In genomic region chr3:33006081-33006480, GRCh38 we compare ENCODE assay signal across 21 cellular contexts. TPM values are rescaled to one million over a fixed set of nuclear protein-coding genes. Genes with fewer than 3 reads are reported as not detected.
A peak's percentile ranks its signal among the peaks of the same experiment; 100 is the strongest.
DNase-seq lines count a peak whose midpoint lies in the region; ATAC-seq, FAIRE-seq and TF ChIP-seq lines count a peak whose summit lies in the region.
"Had no signal": no experiment of that assay in that cellular context is flagged by ENCODE, and none has a peak within 500 bp of the region (broad histone marks: within the 10 kb centered on the region; RNA-seq: fewer than 3 reads in every experiment).

No MANE protein-coding gene starts in this region.

- peak overlapping the region; percentile 75 for H3K27ac Mint-ChIP-seq in activated T-cell treated with anti-CD3 and anti-CD28 coated beads, Interleukin-2, amount 50 U/mL, for 24 hours
- no peak overlapping the region for H3K27ac Mint-ChIP-seq in activated CD8-positive, alpha-beta memory T cell treated with anti-CD3 and anti-CD28 coated beads, Interleukin-2, amount 10 ng/mL, durations not matched to agents 7 days and 5 days
- H3K27ac Mint-ChIP-seq: CD14-positive monocyte had no signal

- intact Hi-C loops in K562 (cut with micrococcal nuclease) (loop anchor here (1.0 kb wide), 1 partner anchor 59 kb away; no protein-coding TSS in a partner anchor), mucosa of descending colon (cut with DNase I, micrococcal nuclease) (no loop called here)

- H3K4me2 ChIP-seq in K562 (ENCODE audit: insufficient read depth, low read length), result no peak overlapping the region

- in situ Hi-C loops in K562 (cut with MboI), result no loop called here

- no peaks in the 10 kb centered on the region for H3K4me1 ChIP-seq in NT2/D1 (ENCODE audit: insufficient read depth, insufficient read length)
- peaks cover 10 to 12% of the 10 kb centered on the region in 2 experiments; a peak in 4 of 5 replicates for H3K4me1 ChIP-seq in K562 (replicated peaks in 1 of 2; ENCODE audit: control insufficient read depth in 2 of 2, insufficient read depth in 2 of 2, low read length in 2 of 2)
- H3K4me1 ChIP-seq in mucosa of descending colon (ENCODE audit: low read depth), result peaks cover 2% of the 10 kb centered on the region
- H3K4me1 ChIP-seq: upper lobe of left lung had no signal

- no TSS peak for BruUV-seq in K562 (replicated peaks; lab: Mats Ljungman, UMichigan)

- no peak for DNase-seq in activated T-cell treated with anti-CD3 and anti-CD28 coated beads, Interleukin-2, amount 50 U/mL, for 24 hours
- no peak for DNase-seq in activated T-cell treated with anti-CD3 and anti-CD28 coated beads, Interleukin-2, amount 50 U/mL, for 1 hour
- DNase-seq in NT2/D1 (ENCODE audit: low read depth, low spot score), result peak; percentile 11
- DNase-seq in K562 (ENCODE audit: extremely low read depth in 1 of 4, low spot score in 3 of 4), result peak in 1 of 4 experiments; percentile 42
- no peak for DNase-seq in mucosa of descending colon
- DNase-seq in activated CD8-positive, alpha-beta memory T cell treated with anti-CD3 and anti-CD28 coated beads, Interleukin-2, amount 10 ng/mL, durations not matched to agents 7 days and 5 days, result no peak
- no peak for DNase-seq in inferior parietal cortex (ENCODE audit: extremely low spot score)
- DNase-seq: hypothalamus; left colon; NCI-H1436 treated with DMSO at 0.1 percent for 48 hours; NCI-H226; NK-92 treated with Interleukin-12 subunit alpha and Interleukin-12 subunit beta, amount 100 ng/mL, for 24 hours; nucleus accumbens; retina; upper lobe of left lung had no signal

- no peak overlapping the region for H3K4me3 ChIP-seq in NT2/D1 (ENCODE audit: insufficient read length, low read depth)
- H3K4me3 ChIP-seq in K562, result no peak overlapping the region
- H3K4me3 ChIP-seq in mucosa of descending colon, result no peak overlapping the region
- H3K4me3 ChIP-seq: cardiac muscle cell, upper lobe of left lung had no signal

- H3K27me3 ChIP-seq in NT2/D1 (ENCODE audit: insufficient read depth, insufficient read length) (no peaks in the 10 kb centered on the region), K562 (ENCODE audit: control insufficient read depth in 2 of 2, insufficient read depth in 2 of 2, low read length in 2 of 2) (no peaks in the 10 kb centered on the region)
- H3K27me3 ChIP-seq: cardiac muscle cell, upper lobe of left lung had no signal

- H3K36me3 Mint-ChIP-seq in activated T-cell treated with anti-CD3 and anti-CD28 coated beads, Interleukin-2, amount 50 U/mL, for 24 hours (ENCODE audit: low read depth), result peaks cover 67% of the 10 kb centered on the region
- peaks cover 47% of the 10 kb centered on the region for H3K36me3 Mint-ChIP-seq in activated CD8-positive, alpha-beta memory T cell treated with anti-CD3 and anti-CD28 coated beads, Interleukin-2, amount 10 ng/mL, durations not matched to agents 7 days and 5 days

- H2AFZ ChIP-seq in K562 (ENCODE audit: low read depth, low read length), result no peak overlapping the region

- H3K4me3 Mint-ChIP-seq in activated T-cell treated with anti-CD3 and anti-CD28 coated beads, Interleukin-2, amount 50 U/mL, for 24 hours, result no peak overlapping the region
- no peak overlapping the region for H3K4me3 Mint-ChIP-seq in activated CD8-positive, alpha-beta memory T cell treated with anti-CD3 and anti-CD28 coated beads, Interleukin-2, amount 10 ng/mL, durations not matched to agents 7 days and 5 days
- H3K4me3 Mint-ChIP-seq: CD14-positive monocyte; stimulated activated naive CD8-positive, alpha-beta T cell treated with anti-CD3 and anti-CD28 coated beads, Interleukin-15, amount 100 ng/mL, for 72 hours had no signal

- H3K27me3 Mint-ChIP-seq in activated T-cell treated with anti-CD3 and anti-CD28 coated beads, Interleukin-2, amount 50 U/mL, for 24 hours, result no peaks in the 10 kb centered on the region
- no peaks in the 10 kb centered on the region for H3K27me3 Mint-ChIP-seq in activated CD8-positive, alpha-beta memory T cell treated with anti-CD3 and anti-CD28 coated beads, Interleukin-2, amount 10 ng/mL, durations not matched to agents 7 days and 5 days
- H3K27me3 Mint-ChIP-seq: stimulated activated naive CD8-positive, alpha-beta T cell treated with anti-CD3 and anti-CD28 coated beads, Interleukin-15, amount 100 ng/mL, for 72 hours had no signal

- no peak overlapping the region for H3K27ac ChIP-seq in K562 (ENCODE audit: extremely low read depth, low read depth, low read length)
- H3K27ac ChIP-seq: cardiac muscle cell, upper lobe of left lung had no signal

- no peak overlapping the region for H3K9ac ChIP-seq in NT2/D1 (ENCODE audit: insufficient read length, low read depth)
- H3K9ac ChIP-seq in K562 (ENCODE audit: insufficient read depth in 1 of 2, low read depth in 2 of 2, low read length in 2 of 2), result no peak overlapping the region

- no peak for TF ChIP-seq POLR2A in K562 (conservative IDR thresholded peaks at IDR 0.05)

- no peaks in the 10 kb centered on the region for H4K20me1 ChIP-seq in K562 (replicated peaks; ENCODE audit: control insufficient read depth, insufficient read depth, low read length)

- peaks cover 3% of the 10 kb centered on the region for H3K9me3 Mint-ChIP-seq in activated T-cell treated with anti-CD3 and anti-CD28 coated beads, Interleukin-2, amount 50 U/mL, for 24 hours
- H3K9me3 Mint-ChIP-seq in activated CD8-positive, alpha-beta memory T cell treated with anti-CD3 and anti-CD28 coated beads, Interleukin-2, amount 10 ng/mL, durations not matched to agents 7 days and 5 days (ENCODE audit: low read depth), result no peaks in the 10 kb centered on the region

- H3K36me3 ChIP-seq in NT2/D1 (ENCODE audit: insufficient read depth, insufficient read length, low read length) (peaks cover 3% of the 10 kb centered on the region), K562 (ENCODE audit: control insufficient read depth, insufficient read depth, low read length) (peaks cover 37% of the 10 kb centered on the region; the same call in 2 of the 3 replicates), mucosa of descending colon (ENCODE audit: low read depth) (no peaks in the 10 kb centered on the region)

- H3K9me1 ChIP-seq in K562 (ENCODE audit: control insufficient read depth, insufficient read depth, low read length), result no peaks in the 10 kb centered on the region

- ATAC-seq in K562, result peak; percentile 75
- peak; percentile 23 for ATAC-seq in mucosa of descending colon
- ATAC-seq in activated CD8-positive, alpha-beta memory T cell treated with anti-CD3 and anti-CD28 coated beads, Interleukin-2, amount 10 ng/mL, durations not matched to agents 7 days and 5 days, result no peak
- ATAC-seq in HG02884 (IDR thresholded peaks at IDR 0.05; ENCODE audit: unreplicated experiment), result no peak
- ATAC-seq: left colon had no signal

- CTCF ChIA-PET in K562 (lab: Yijun Ruan, JAX; ENCODE audit: low intra/inter-chr PET ratio), result no interaction called here
- CTCF ChIA-PET in activated CD8-positive, alpha-beta memory T cell treated with anti-CD3 and anti-CD28 coated beads, Interleukin-2, amount 10 ng/mL, durations not matched to agents 7 days and 5 days (lab: Charles Lee), result interaction anchor here (1.1 kb wide), 1 partner anchor 25 kb away, joined by 3 read pairs; no protein-coding TSS in a partner anchor

- POLR2A ChIA-PET in K562 (lab: Yijun Ruan, JAX), result interaction anchor here (1.2 kb wide), 1 partner anchor 10 kb away, joined by 4 read pairs; no protein-coding TSS in a partner anchor

- WGBS in K562 (ENCODE audit: insufficient coverage, low coverage, missing lambda C conversion rate), result 85% methylated on average over 10 of the region's 10 CpGs

- no peak for FAIRE-seq in K562 (lab: Jason Lieb, UNC)

- peaks cover 10% of the 10 kb centered on the region; the same call in 1 of the 2 replicates for H3K9me3 ChIP-seq in NT2/D1 (ENCODE audit: insufficient read depth, low read length)
- H3K9me3 ChIP-seq in K562 (replicated peaks; ENCODE audit: control insufficient read depth, insufficient read depth, low read depth, low read length), result 0 out of 2 replicates have a peak, but pooled peaks cover 4% of the 10 kb centered on the region
- no peaks in the 10 kb centered on the region for H3K9me3 ChIP-seq in mucosa of descending colon
- H3K9me3 ChIP-seq: upper lobe of left lung had no signal

- peak; percentile 29 to 35 (median 31); a peak in 2 of 6 replicates for TF ChIP-seq CTCF in K562 (IDR thresholded peaks at IDR 0.05 in 2 of 3, conservative IDR thresholded peaks at IDR 0.05 in 1 of 3; ENCODE audit: insufficient read depth in 2 of 3, low read depth in 1 of 3, low read length in 3 of 3)
- no peak for TF ChIP-seq CTCF in mucosa of descending colon (IDR thresholded peaks at IDR 0.05)

- H3K79me2 ChIP-seq in K562 (ENCODE audit: control insufficient read depth, insufficient read depth, low read length), result no peaks in the 10 kb centered on the region

- peak in 1 of 2 experiments; percentile 69; a peak in 2 of 4 replicates for TF ChIP-seq RAD21 in K562 (CRISPR knock-in tag; conservative IDR thresholded peaks at IDR 0.05 in 1 of 2, IDR thresholded peaks at IDR 0.05 in 1 of 2)

- TF ChIP-seq EP300 in K562 (IDR thresholded peaks at IDR 0.05; ENCODE audit: low read length), result no peak

- peaks cover 56% of the 10 kb centered on the region for H3K4me1 Mint-ChIP-seq in activated T-cell treated with anti-CD3 and anti-CD28 coated beads, Interleukin-2, amount 50 U/mL, for 24 hours (ENCODE audit: low read depth)
- H3K4me1 Mint-ChIP-seq in activated CD8-positive, alpha-beta memory T cell treated with anti-CD3 and anti-CD28 coated beads, Interleukin-2, amount 10 ng/mL, durations not matched to agents 7 days and 5 days, result peaks cover 47% of the 10 kb centered on the region

RNA-seq across cellular contexts. Expression of gene CCR4, which starts 54.6 kb away (rescaled TPM):
- 0.65 and 1.2 TPM in 2 replicates for total RNA-seq in K562 (2011; cell fraction: chromatin; rRNA removed; ENCODE audit: low replicate concordance)
- 0.83 and 0.92 TPM in 2 replicates for total RNA-seq in K562 (2011; cell fraction: nucleolus; rRNA removed)
- 0.88 and 1.1 TPM in 2 replicates for total RNA-seq in K562 (2011; cell fraction: nucleoplasm; rRNA removed)
- total RNA-seq in K562 (2014; rRNA removed) (0.20 and 0.45 TPM in 2 replicates), K562 (2014; rRNA removed; fragmentation: Illumina TruSeq; extraction: Trizol) (0.22 and 0.45 TPM in 2 replicates), K562 (2015; rRNA removed; fragmentation: Illumina TruSeq; extraction: Trizol) (0.04 TPM in 1 of 2 replicates, not detected in the other), K562 (2021) (0.47 and 0.49 TPM in 2 replicates), mucosa of descending colon (1 to 10 TPM in 1 of 3 donors, under 1 TPM in 1, not detected in 1; 0.14 to 1.3 TPM)
- polyA plus RNA-seq in K562 (2011; rRNA removed) (0.27 and 0.47 TPM in 2 replicates), K562 (2014; fragmentation: Illumina TruSeq; extraction: Trizol) (0.28 and 0.33 TPM in 2 replicates), K562 (2014; fragmentation: Nextera tagmentation; extraction: Ambion mirVana) (under 1 TPM in 1 of 2 experiments, not detected in 1; 0.04 TPM), K562 (2014; rRNA removed) (0.19 and 0.20 TPM in 2 replicates)
- 0.25 and 0.36 TPM in 2 replicates for polyA plus RNA-seq in K562 (2011; cell fraction: cytosol; rRNA removed)
- 0.17 and 0.21 TPM in 2 replicates for polyA plus RNA-seq in K562 (2011; cell fraction: nucleus; rRNA removed)
- polyA plus RNA-seq in K562 (2012), result 0.07 TPM in 2 replicates
- 0.39 and 0.77 TPM in 2 replicates for polyA minus RNA-seq in K562 (2011; rRNA and poly(A)+ RNA removed)
- polyA minus RNA-seq in K562 (2011; cell fraction: cytosol; rRNA and poly(A)+ RNA removed), result 0.38 and 0.64 TPM in 2 replicates
- 0.22 and 0.27 TPM in 2 replicates for polyA minus RNA-seq in K562 (2011; cell fraction: nucleus; rRNA and poly(A)+ RNA removed)
- total RNA-seq in activated CD8-positive, alpha-beta memory T cell treated with anti-CD3 and anti-CD28 coated beads, Interleukin-2, amount 10 ng/mL, durations not matched to agents 7 days and 5 days, result 10 to 100 TPM; 22.8 to 42.1 TPM
- total RNA-seq: cardiac muscle cell, Daoy, M059J had no signal
- polyA plus RNA-seq: cardiac muscle cell had no signal

Comparison
In these comparisons a context has a peak if more than half of its experiments do, and no peak if none do; other contexts are left out.
1. ATAC-seq: peak in K562 (single experiment) and mucosa of descending colon (single experiment); none in activated CD8-positive, alpha-beta memory T cell treated with anti-CD3 and anti-CD28 coated beads, Interleukin-2, amount 10 ng/mL, durations not matched to agents 7 days and 5 days (single experiment) and HG02884 (single experiment).
2. RNA of gene CCR4, which starts 54.6 kb away (total RNA-seq): 22.8 to 42.1 TPM in activated CD8-positive, alpha-beta memory T cell treated with anti-CD3 and anti-CD28 coated beads, Interleukin-2, amount 10 ng/mL, durations not matched to agents 7 days and 5 days; 0.04 to 1.2 TPM in K562 and 0.14 to 1.3 TPM in mucosa of descending colon; every median in the first group is over 10 times any median in the second.